Comparison of ENCODE assay signal across 1 cellular context in genomic region chr19:34218818-34219164, GRCh38.
TF ChIP-seq lines count a peak whose summit lies in the region.

No MANE protein-coding gene starts in this region.

TF ChIP-seq in HEK293, 187 proteins besides CTCF, POLR2A, EP300 and RAD21 (continued from another document):
- no peak for TF ChIP-seq ZNF274 (IDR thresholded peaks at IDR 0.05; ENCODE audit: low read length)
- no peak for TF ChIP-seq ZNF274 (tag by site-specific recombination; IDR thresholded peaks at IDR 0.05; ENCODE audit: borderline replicate concordance)
- TF ChIP-seq KLF16 (tag by site-specific recombination; IDR thresholded peaks at IDR 0.05) = peak; percentile 4; the same call in 1 of the 2 replicates
- TF ChIP-seq GFI1B (tag by site-specific recombination; IDR thresholded peaks at IDR 0.05) = peak; percentile 78
- no peak for TF ChIP-seq ZNF626 (tag by site-specific recombination; IDR thresholded peaks at IDR 0.05)
- no peak; the same call in 1 of the 2 replicates for TF ChIP-seq FEZF1 (tag by site-specific recombination; IDR thresholded peaks at IDR 0.05)
- TF ChIP-seq, protein P1, sequence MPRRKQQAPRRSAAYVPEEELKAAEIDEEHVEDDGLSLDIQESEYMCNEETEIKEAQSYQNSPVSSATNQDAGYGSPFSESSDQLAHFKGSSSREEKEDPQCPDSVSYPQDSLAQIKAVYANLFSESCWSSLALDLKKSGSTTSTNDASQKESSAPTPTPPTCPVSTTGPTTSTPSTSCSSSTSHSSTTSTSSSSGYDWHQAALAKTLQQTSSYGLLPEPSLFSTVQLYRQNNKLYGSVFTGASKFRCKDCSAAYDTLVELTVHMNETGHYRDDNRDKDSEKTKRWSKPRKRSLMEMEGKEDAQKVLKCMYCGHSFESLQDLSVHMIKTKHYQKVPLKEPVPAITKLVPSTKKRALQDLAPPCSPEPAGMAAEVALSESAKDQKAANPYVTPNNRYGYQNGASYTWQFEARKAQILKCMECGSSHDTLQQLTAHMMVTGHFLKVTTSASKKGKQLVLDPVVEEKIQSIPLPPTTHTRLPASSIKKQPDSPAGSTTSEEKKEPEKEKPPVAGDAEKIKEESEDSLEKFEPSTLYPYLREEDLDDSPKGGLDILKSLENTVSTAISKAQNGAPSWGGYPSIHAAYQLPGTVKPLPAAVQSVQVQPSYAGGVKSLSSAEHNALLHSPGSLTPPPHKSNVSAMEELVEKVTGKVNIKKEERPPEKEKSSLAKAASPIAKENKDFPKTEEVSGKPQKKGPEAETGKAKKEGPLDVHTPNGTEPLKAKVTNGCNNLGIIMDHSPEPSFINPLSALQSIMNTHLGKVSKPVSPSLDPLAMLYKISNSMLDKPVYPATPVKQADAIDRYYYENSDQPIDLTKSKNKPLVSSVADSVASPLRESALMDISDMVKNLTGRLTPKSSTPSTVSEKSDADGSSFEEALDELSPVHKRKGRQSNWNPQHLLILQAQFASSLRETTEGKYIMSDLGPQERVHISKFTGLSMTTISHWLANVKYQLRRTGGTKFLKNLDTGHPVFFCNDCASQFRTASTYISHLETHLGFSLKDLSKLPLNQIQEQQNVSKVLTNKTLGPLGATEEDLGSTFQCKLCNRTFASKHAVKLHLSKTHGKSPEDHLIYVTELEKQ (tag by site-specific recombination; IDR thresholded peaks at IDR 0.05; ENCODE audit: borderline replicate concordance) = no peak
- TF ChIP-seq ZNF549 (tag by site-specific recombination; IDR thresholded peaks at IDR 0.05) = no peak
- no peak for TF ChIP-seq ZXDB (tag by site-specific recombination; IDR thresholded peaks at IDR 0.05)
- 0 out of 2 replicates have a peak, but pooled peaks have one; percentile 34 for TF ChIP-seq ZNF184 (tag by site-specific recombination; IDR thresholded peaks at IDR 0.05)
- peak; percentile 28; the same call in 1 of the 2 replicates for TF ChIP-seq ZSCAN30 (tag by site-specific recombination; IDR thresholded peaks at IDR 0.05)
- TF ChIP-seq OVOL3 (tag by site-specific recombination; IDR thresholded peaks at IDR 0.05) = peak; percentile 16; the same call in 1 of the 2 replicates
- TF ChIP-seq IKZF3 (tag by site-specific recombination; IDR thresholded peaks at IDR 0.05) = peak; percentile 73
- no peak for TF ChIP-seq ZNF623 (tag by site-specific recombination; IDR thresholded peaks at IDR 0.05)
- TF ChIP-seq RBAK (tag by site-specific recombination; IDR thresholded peaks at IDR 0.05) = no peak
- no peak for TF ChIP-seq ZNF555 (tag by site-specific recombination; conservative IDR thresholded peaks at IDR 0.05)
- TF ChIP-seq ZNF426 (tag by site-specific recombination; IDR thresholded peaks at IDR 0.05) = no peak
- 0 out of 2 replicates have a peak, but pooled peaks have one; percentile 2 for TF ChIP-seq ZNF302 (tag by site-specific recombination; IDR thresholded peaks at IDR 0.05; ENCODE audit: low read depth)
- 0 out of 2 replicates have a peak, but pooled peaks have one; percentile 31 for TF ChIP-seq GLI2 (tag by site-specific recombination; IDR thresholded peaks at IDR 0.05; ENCODE audit: borderline replicate concordance, low read depth)
- peak; percentile 21; the same call in 1 of the 2 replicates for TF ChIP-seq MZF1 (tag by site-specific recombination; IDR thresholded peaks at IDR 0.05; ENCODE audit: borderline replicate concordance)
TF ChIP-seq in HEK293: peak in this region for 12.
